ENCODE assay signal across 8 cellular contexts in the genomic region with DNA sequence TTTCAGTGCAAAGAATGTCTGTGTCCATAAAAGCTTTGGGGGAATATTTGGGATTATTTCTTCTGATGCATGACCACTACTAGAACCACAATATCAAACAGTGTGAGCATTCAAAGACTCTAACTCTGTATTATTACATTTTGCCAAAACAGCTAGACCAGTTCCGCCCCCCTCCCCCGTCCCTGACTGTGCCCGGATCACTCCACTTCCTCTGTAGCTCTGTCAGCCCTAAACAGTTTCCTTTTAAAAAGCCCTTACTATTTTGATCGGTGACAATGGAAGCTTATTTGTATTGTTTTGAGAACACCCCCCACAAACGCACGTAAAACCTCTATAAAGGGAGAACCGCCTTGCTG. TPM values are rescaled to one million over a fixed set of nuclear protein-coding genes. Genes with fewer than 3 reads are reported as not detected.
A peak's percentile ranks its signal among the peaks of the same experiment; 100 is the strongest.
DNase-seq lines count a peak whose midpoint lies in the region; ATAC-seq, FAIRE-seq and TF ChIP-seq lines count a peak whose summit lies in the region.

No MANE protein-coding gene starts in this region.

- H3K27ac ChIP-seq in CD4-positive, CD25-positive, alpha-beta regulatory T cell (ENCODE audit: insufficient read depth, low read length, poor library complexity, severe bottlenecking): no peak overlapping the region
- no peak overlapping the region for H3K27ac ChIP-seq in GM12878 (ENCODE audit: control insufficient read depth, insufficient read depth)
- H3K27ac ChIP-seq in suprapubic skin: no peak overlapping the region

- peaks cover 0 to 15% (median 9%) of the 10 kb centered on the region in 4 donors for H3K4me1 Mint-ChIP-seq in CD4-positive, CD25-positive, alpha-beta regulatory T cell

- POLR2A ChIA-PET in GM12878 (lab: Charles Lee): no interaction called here

- in situ Hi-C loops in GM12878 (cut with MboI): no loop called here

- peak; percentile 64 to 83 for ATAC-seq in CD4-positive, CD25-positive, alpha-beta regulatory T cell (ENCODE audit: low read depth in 2 of 2)
- ATAC-seq in GM12878 (peak; percentile 36; the same call in 1 of the 3 replicates), GM18505 (IDR thresholded peaks at IDR 0.05; ENCODE audit: unreplicated experiment) (no peak)

- peak overlapping the region; percentile 45 to 87 (median 82) for H3K4me3 Mint-ChIP-seq in CD4-positive, CD25-positive, alpha-beta regulatory T cell

- H3K9ac ChIP-seq in GM12878 (ENCODE audit: control insufficient read depth, insufficient read depth, low read length): no peak overlapping the region

- peak in 2 of 3 donors; percentile 4 to 72 for DNase-seq in CD4-positive, CD25-positive, alpha-beta regulatory T cell
- DNase-seq in NCI-H2029 treated with DMSO at 0.1 percent for 48 hours (lab: John Stamatoyannopoulos, UW): peak; percentile 19
- no peak for DNase-seq in GM12878 (ENCODE audit: low read depth, low spot score)
- no peak for DNase-seq in kidney epithelial cell (ENCODE audit: low read depth)
- DNase-seq in suprapubic skin (ENCODE audit: low spot score in 2 of 2): no peak
- no peak for DNase-seq in amniotic stem cell (lab: John Stamatoyannopoulos, UW)
- no peak for DNase-seq in NCI-H2227 (lab: John Stamatoyannopoulos, UW; ENCODE audit: unreplicated experiment)

- no peaks in the 10 kb centered on the region for H3K36me3 Mint-ChIP-seq in CD4-positive, CD25-positive, alpha-beta regulatory T cell

- peak overlapping the region; percentile 39 for H2AFZ ChIP-seq in GM12878 (ENCODE audit: control insufficient read depth, low read depth, low read length)

- 0% methylated on average over 7 of the region's 7 CpGs for WGBS in GM12878 (ENCODE audit: insufficient coverage, insufficient replicate concordance, low lambda C conversion rate, missing lambda C conversion rate)
- WGBS in suprapubic skin: under 1% methylated on average over 7 of the region's 7 CpGs

- SMC1A ChIA-PET in GM12878 (lab: Charles Lee; ENCODE audit: uncharacterized antibody, unreplicated experiment): no interaction called here

- no peaks in the 10 kb centered on the region for H3K36me3 ChIP-seq in CD4-positive, CD25-positive, alpha-beta regulatory T cell (ENCODE audit: control insufficient read depth, insufficient read depth, low read length)
- H3K36me3 ChIP-seq in GM12878 (ENCODE audit: control insufficient read depth in 2 of 2, insufficient read depth in 2 of 2, low read length in 1 of 2): no peaks in the 10 kb centered on the region
- no peaks in the 10 kb centered on the region for H3K36me3 ChIP-seq in kidney epithelial cell (ENCODE audit: control insufficient read depth, insufficient read depth, low read length)
- H3K36me3 ChIP-seq in suprapubic skin: no peaks in the 10 kb centered on the region

- H3K27ac Mint-ChIP-seq in CD4-positive, CD25-positive, alpha-beta regulatory T cell: no peak overlapping the region

- H3K27me3 Mint-ChIP-seq in CD4-positive, CD25-positive, alpha-beta regulatory T cell: peaks cover 60% of the 10 kb centered on the region

- H4K20me1 ChIP-seq in GM12878 (ENCODE audit: control insufficient read depth, insufficient read depth): no peaks in the 10 kb centered on the region

- H3K4me2 ChIP-seq in GM12878 (ENCODE audit: control insufficient read depth, insufficient read depth): peak overlapping the region; percentile 44; the same call in 1 of the 2 replicates

- TF ChIP-seq CTCF in GM12878 (IDR thresholded peaks at IDR 0.05 in 2 of 3, conservative IDR thresholded peaks at IDR 0.05 in 1 of 3; ENCODE audit: control insufficient read depth in 2 of 3, extremely low read depth in 1 of 3, insufficient read depth in 1 of 3, low read depth in 3 of 3, low read length in 3 of 3) (no peak), kidney epithelial cell (IDR thresholded peaks at IDR 0.05; ENCODE audit: insufficient read depth, low read length, poor library complexity, severe bottlenecking) (no peak), suprapubic skin (IDR thresholded peaks at IDR 0.05) (no peak)

- no peak for TF ChIP-seq RAD21 in GM12878 (IDR thresholded peaks at IDR 0.05; ENCODE audit: insufficient read depth, low read depth, low read length)

- RAD21 ChIA-PET in GM12878 (lab: Charles Lee; ENCODE audit: unreplicated experiment): no interaction called here

- peaks cover 0 to 3% (median 0%) of the 10 kb centered on the region in 7 donors for H3K9me3 Mint-ChIP-seq in CD4-positive, CD25-positive, alpha-beta regulatory T cell

- no peak for FAIRE-seq in GM12878 (lab: Jason Lieb, UNC)

- H3K4me1 ChIP-seq in CD4-positive, CD25-positive, alpha-beta regulatory T cell (ENCODE audit: control insufficient read depth, insufficient read depth, low read length, poor library complexity, severe bottlenecking): peaks cover 9% of the 10 kb centered on the region
- no peaks in the 10 kb centered on the region for H3K4me1 ChIP-seq in GM12878 (ENCODE audit: control insufficient read depth, insufficient read depth, low read length)
- H3K4me1 ChIP-seq in suprapubic skin: peaks cover 26% of the 10 kb centered on the region

- H3K4me3 ChIP-seq in CD4-positive, CD25-positive, alpha-beta regulatory T cell (ENCODE audit: low read depth, low read length): peak overlapping the region; percentile 66
- H3K4me3 ChIP-seq in GM12878: no peak overlapping the region
- peak overlapping the region; percentile 40 for H3K4me3 ChIP-seq in kidney epithelial cell (ENCODE audit: low read depth, low read length)
- H3K4me3 ChIP-seq in suprapubic skin: peak overlapping the region; percentile 51

- intact Hi-C loops in GM12878 (cut with micrococcal nuclease; ENCODE audit: unreplicated experiment): no loop called here

- no peaks in the 10 kb centered on the region for H3K79me2 ChIP-seq in GM12878 (ENCODE audit: control insufficient read depth, insufficient read depth, low read length)

- BruUV-seq in GM12878 (replicated peaks; lab: Mats Ljungman, UMichigan): no TSS peak

- TF ChIP-seq EP300 in GM12878 (IDR thresholded peaks at IDR 0.05; ENCODE audit: borderline replicate concordance in 1 of 2, control insufficient read depth in 1 of 2, low read depth in 2 of 2, low read length in 2 of 2) (no peak), suprapubic skin (IDR thresholded peaks at IDR 0.05) (no peak)

- CTCF ChIA-PET in GM12878 (lab: Yijun Ruan, JAX): interaction anchor here (1.1 to 1.4 kb wide), 2 partner anchors 18 to 171 kb away, joined by 3 read pairs; no protein-coding TSS in a partner anchor

- no peak for TF ChIP-seq POLR2A in GM12878 (IDR thresholded peaks at IDR 0.05; ENCODE audit: low read depth, low read length)
- no peak for TF ChIP-seq POLR2A in suprapubic skin (IDR thresholded peaks at IDR 0.05)
- TF ChIP-seq POLR2A in GM18505 (IDR thresholded peaks at IDR 0.05; ENCODE audit: borderline replicate concordance, extremely low read depth, insufficient read depth, insufficient read length): no peak

- H3K27me3 ChIP-seq in CD4-positive, CD25-positive, alpha-beta regulatory T cell (ENCODE audit: control insufficient read depth, insufficient read depth, low read length): peaks cover 29% of the 10 kb centered on the region
- peaks cover 3 to 21% of the 10 kb centered on the region in 2 experiments for H3K27me3 ChIP-seq in GM12878 (replicated peaks in 1 of 2; ENCODE audit: control insufficient read depth in 2 of 2, insufficient read depth in 2 of 2, low read length in 1 of 2)
- H3K27me3 ChIP-seq in kidney epithelial cell (ENCODE audit: control insufficient read depth, insufficient read depth, low read length): peaks cover 18% of the 10 kb centered on the region
- H3K27me3 ChIP-seq in suprapubic skin: peaks cover 38% of the 10 kb centered on the region

- H3K9me3 ChIP-seq in CD4-positive, CD25-positive, alpha-beta regulatory T cell (ENCODE audit: control insufficient read depth in 2 of 2, low read length in 2 of 2): no peaks in the 10 kb centered on the region
- H3K9me3 ChIP-seq in GM12878 (replicated peaks; ENCODE audit: control insufficient read depth, insufficient read depth, low read length): no peaks in the 10 kb centered on the region; the same call in 2 of the 3 replicates
- no peaks in the 10 kb centered on the region for H3K9me3 ChIP-seq in suprapubic skin

TF ChIP-seq in GM12878, 131 proteins besides CTCF, POLR2A, EP300 and RAD21:
- TF ChIP-seq SPI1 (IDR thresholded peaks at IDR 0.05; ENCODE audit: borderline replicate concordance, insufficient read depth, low read depth, low read length) (peak; percentile 41; the same call in 1 of the 2 replicates), NFXL1 (IDR thresholded peaks at IDR 0.05; ENCODE audit: borderline replicate concordance) (no peak), NFYA (IDR thresholded peaks at IDR 0.05; ENCODE audit: borderline replicate concordance, low read depth, low read length) (no peak)

RNA-seq across cellular contexts. Expression of gene EPHB3, which starts 36.6 kb away (rescaled TPM):
- not detected for total RNA-seq in CD4-positive, CD25-positive, alpha-beta regulatory T cell
- polyA plus RNA-seq in CD4-positive, CD25-positive, alpha-beta regulatory T cell: not detected
- total RNA-seq in GM12878 (2013; cell fraction: nucleolus; rRNA removed): not detected in 2 replicates
- total RNA-seq in GM12878 (2014; rRNA removed) (not detected in 2 replicates), GM12878 (2014; rRNA removed; fragmentation: Illumina TruSeq; extraction: Trizol) (not detected in 2 replicates), GM12878 (2021) (0.13 TPM in 1 of 2 replicates, not detected in the other), kidney epithelial cell (1.0 and 1.5 TPM in 2 replicates), suprapubic skin (100 to 1,000 TPM in 2 of 4 donors, 10 to 100 TPM in 2; 84.5 to 152 (median 108) TPM)
- not detected for polyA plus RNA-seq in GM12878 (2011; ENCODE audit: low read depth)
- polyA plus RNA-seq in GM12878 (2011; rRNA removed) (not detected in 2 replicates), GM12878 (2014; fragmentation: Illumina TruSeq; extraction: Trizol) (not detected in 2 replicates), GM12878 (2014; fragmentation: Nextera tagmentation; extraction: Ambion mirVana) (not detected), GM12878 (2014; rRNA removed) (not detected in 2 replicates), GM12878 (2016; fragmentation: Nextera tagmentation; extraction: Ambion mirVana) (under 1 TPM in 1 of 2 experiments, not detected in 1; 0.09 TPM)
- polyA plus RNA-seq in GM12878 (2011; cell fraction: cytosol; rRNA removed): 0.01 TPM in 1 of 2 replicates, not detected in the other
- 0.03 and 0.15 TPM in 2 replicates for polyA plus RNA-seq in GM12878 (2011; cell fraction: nucleus; rRNA removed)
- polyA plus RNA-seq in GM12878 (2012): 0.03 and 0.14 TPM in 2 replicates
- not detected in 2 replicates for polyA minus RNA-seq in GM12878 (2011; rRNA and poly(A)+ RNA removed)
- polyA minus RNA-seq in GM12878 (2011; cell fraction: cytosol; rRNA and poly(A)+ RNA removed): not detected in 2 replicates
- polyA minus RNA-seq in GM12878 (2011; cell fraction: nucleus; rRNA and poly(A)+ RNA removed): not detected in 2 replicates

Comparison
In these comparisons a context has a peak if more than half of its experiments do, and no peak if none do; other contexts are left out.
1. DNase-seq: peak in CD4-positive, CD25-positive, alpha-beta regulatory T cell (2 of 3) and NCI-H2029 treated with DMSO at 0.1 percent for 48 hours (single experiment); none in GM12878 (single experiment), kidney epithelial cell (single experiment), suprapubic skin (0 of 2), amniotic stem cell (single experiment) and NCI-H2227 (single experiment).
2. RNA of gene EPHB3, which starts 36.6 kb away (total RNA-seq): 84.5 to 152 TPM in suprapubic skin; 1.0 to 1.5 TPM in kidney epithelial cell, 0.13 TPM in GM12878 and not detected in CD4-positive, CD25-positive, alpha-beta regulatory T cell (single experiment); every median in the first group is over 10 times any median in the second.